In genomic region chr1:53860967-53861411, GRCh38 we compare ENCODE assay signal across 9 cellular contexts. TPM values are rescaled to one million over a fixed set of nuclear protein-coding genes. Genes with fewer than 3 reads are reported as not detected.
DNase-seq lines count a peak whose midpoint lies in the region; ATAC-seq, FAIRE-seq and TF ChIP-seq lines count a peak whose summit lies in the region.
"Had no signal": no experiment of that assay in that cellular context is flagged by ENCODE, and none has a peak within 500 bp of the region (broad histone marks: within the 10 kb centered on the region; RNA-seq: fewer than 3 reads in every experiment).

No MANE protein-coding gene starts in this region.

- H3K36me3 Mint-ChIP-seq in activated CD4-positive, alpha-beta memory T cell treated with anti-CD3 and anti-CD28 coated beads for 36 hours = peaks cover 9% of the 10 kb centered on the region
- H3K36me3 Mint-ChIP-seq in natural killer cell treated with Interleukin-12 subunit alpha and Interleukin-12 subunit beta and Interleukin-15 and Interleukin-18, amount 100 ng/mL, for 72 hours = no peaks in the 10 kb centered on the region

- no peak overlapping the region for H3K4me3 Mint-ChIP-seq in activated CD4-positive, alpha-beta memory T cell treated with anti-CD3 and anti-CD28 coated beads for 36 hours
- H3K4me3 Mint-ChIP-seq in natural killer cell treated with Interleukin-12 subunit alpha and Interleukin-12 subunit beta and Interleukin-15 and Interleukin-18, amount 100 ng/mL, for 72 hours = no peak overlapping the region
- H3K4me3 Mint-ChIP-seq: stimulated activated naive CD8-positive, alpha-beta T cell treated with anti-CD3 and anti-CD28 coated beads, Interleukin-15, Interleukin-2, amounts not matched to agents 100 ng/mL and 50 ng/mL, for 24 hours had no signal

- POLR2A ChIA-PET in activated CD4-positive, alpha-beta memory T cell treated with anti-CD3 and anti-CD28 coated beads for 36 hours (lab: Charles Lee) = interaction anchor here (1.1 to 1.8 kb wide), 4 partner anchors 29 to 191 kb away, joined by 3 to 9 read pairs (median 5); partner anchors contain the start of genes IFT25 and LRRC42

- peak; percentile 94 for TF ChIP-seq CTCF in D721Med (IDR thresholded peaks at IDR 0.05; ENCODE audit: insufficient read depth, missing control alignments)

- DNase-seq in D721Med (ENCODE audit: insufficient read length, low spot score) (no peak), NCI-H526 (lab: John Stamatoyannopoulos, UW) (peak; percentile 18 to 86)
- peak; percentile 57 for DNase-seq in activated CD4-positive, alpha-beta memory T cell treated with anti-CD3 and anti-CD28 coated beads for 36 hours
- peak; percentile 62 for DNase-seq in natural killer cell treated with Interleukin-12 subunit alpha and Interleukin-12 subunit beta and Interleukin-15 and Interleukin-18, amount 100 ng/mL, for 72 hours (ENCODE audit: low spot score)

- peak; percentile 25 for FAIRE-seq in D721Med (lab: Jason Lieb, UNC)

- no peak overlapping the region for H3K27ac Mint-ChIP-seq in activated CD4-positive, alpha-beta memory T cell treated with anti-CD3 and anti-CD28 coated beads for 36 hours
- H3K27ac Mint-ChIP-seq in natural killer cell treated with Interleukin-12 subunit alpha and Interleukin-12 subunit beta and Interleukin-15 and Interleukin-18, amount 100 ng/mL, for 72 hours = peak overlapping the region in 1 of 2 donors; percentile 39
- H3K27ac Mint-ChIP-seq: stimulated activated naive CD8-positive, alpha-beta T cell treated with anti-CD3 and anti-CD28 coated beads, Interleukin-15, Interleukin-2, amounts not matched to agents 100 ng/mL and 50 ng/mL, for 24 hours had no signal

- CTCF ChIA-PET in activated CD4-positive, alpha-beta memory T cell treated with anti-CD3 and anti-CD28 coated beads for 36 hours (lab: Charles Lee) = interaction anchor here (0.5 to 9.2 kb wide), 45 partner anchors 9 to 628 kb away, joined by 3 to 211 read pairs (median 4); partner anchors contain the start of genes IFT25, LDLRAD1, LRRC42 and TMEM59

- ATAC-seq in HG02759 (IDR thresholded peaks at IDR 0.05; ENCODE audit: unreplicated experiment) (peak; percentile 48), esophagus mucosa (peak; percentile 72), HG03175 (IDR thresholded peaks at IDR 0.05; ENCODE audit: unreplicated experiment) (no peak), GM21576 (IDR thresholded peaks at IDR 0.05; ENCODE audit: unreplicated experiment) (no peak)
- ATAC-seq in natural killer cell treated with Interleukin-12 subunit alpha and Interleukin-12 subunit beta and Interleukin-15 and Interleukin-18, amount 100 ng/mL, for 72 hours = peak; percentile 58 to 64

- H3K4me1 Mint-ChIP-seq in activated CD4-positive, alpha-beta memory T cell treated with anti-CD3 and anti-CD28 coated beads for 36 hours (ENCODE audit: low read depth) = peaks cover 12% of the 10 kb centered on the region
- H3K4me1 Mint-ChIP-seq in natural killer cell treated with Interleukin-12 subunit alpha and Interleukin-12 subunit beta and Interleukin-15 and Interleukin-18, amount 100 ng/mL, for 72 hours (ENCODE audit: low read depth in 2 of 2) = no peaks in the 10 kb centered on the region

- intact Hi-C loops in activated CD4-positive, alpha-beta memory T cell treated with anti-CD3 and anti-CD28 coated beads for 36 hours (cut with micrococcal nuclease) = loop anchor here (1.0 to 10.0 kb wide), 3 partner anchors 87 to 224 kb away; no protein-coding TSS in a partner anchor

- H3K9me3 Mint-ChIP-seq in activated CD4-positive, alpha-beta memory T cell treated with anti-CD3 and anti-CD28 coated beads for 36 hours = no peaks in the 10 kb centered on the region
- no peaks in the 10 kb centered on the region for H3K9me3 Mint-ChIP-seq in natural killer cell treated with Interleukin-12 subunit alpha and Interleukin-12 subunit beta and Interleukin-15 and Interleukin-18, amount 100 ng/mL, for 72 hours
- H3K9me3 Mint-ChIP-seq: stimulated activated naive CD8-positive, alpha-beta T cell treated with anti-CD3 and anti-CD28 coated beads, Interleukin-15, Interleukin-2, amounts not matched to agents 100 ng/mL and 50 ng/mL, for 24 hours had no signal

- no peaks in the 10 kb centered on the region for H3K27me3 Mint-ChIP-seq in activated CD4-positive, alpha-beta memory T cell treated with anti-CD3 and anti-CD28 coated beads for 36 hours
- no peaks in the 10 kb centered on the region for H3K27me3 Mint-ChIP-seq in natural killer cell treated with Interleukin-12 subunit alpha and Interleukin-12 subunit beta and Interleukin-15 and Interleukin-18, amount 100 ng/mL, for 72 hours
- H3K27me3 Mint-ChIP-seq: stimulated activated naive CD8-positive, alpha-beta T cell treated with anti-CD3 and anti-CD28 coated beads, Interleukin-15, Interleukin-2, amounts not matched to agents 100 ng/mL and 50 ng/mL, for 24 hours had no signal

RNA-seq across cellular contexts. Expression of gene NDC1, which starts 22.9 kb away (rescaled TPM):
- total RNA-seq in activated CD4-positive, alpha-beta memory T cell treated with anti-CD3 and anti-CD28 coated beads for 36 hours = 10 to 100 TPM; 29.6 to 32.0 TPM
- total RNA-seq in esophagus mucosa = 15.9 TPM
- 10 to 100 TPM; 23.4 to 44.9 TPM for total RNA-seq in natural killer cell treated with Interleukin-12 subunit alpha and Interleukin-12 subunit beta and Interleukin-15 and Interleukin-18, amount 100 ng/mL, for 72 hours

RNA-seq across cellular contexts. Expression of gene YIPF1, which starts 28.6 kb away (rescaled TPM):
- total RNA-seq in activated CD4-positive, alpha-beta memory T cell treated with anti-CD3 and anti-CD28 coated beads for 36 hours = 10 to 100 TPM; 17.3 to 19.1 TPM
- total RNA-seq in esophagus mucosa = 20.1 TPM
- 10 to 100 TPM; 16.9 to 25.3 TPM for total RNA-seq in natural killer cell treated with Interleukin-12 subunit alpha and Interleukin-12 subunit beta and Interleukin-15 and Interleukin-18, amount 100 ng/mL, for 72 hours

RNA-seq across cellular contexts. Expression of gene DIO1, which starts 33.0 kb away (rescaled TPM):
- not detected for total RNA-seq in activated CD4-positive, alpha-beta memory T cell treated with anti-CD3 and anti-CD28 coated beads for 36 hours
- not detected for total RNA-seq in esophagus mucosa
- not detected for total RNA-seq in natural killer cell treated with Interleukin-12 subunit alpha and Interleukin-12 subunit beta and Interleukin-15 and Interleukin-18, amount 100 ng/mL, for 72 hours

Comparison
In these comparisons a context has a peak if more than half of its experiments do, and no peak if none do; other contexts are left out.
1. ATAC-seq: peak in HG02759 (single experiment), esophagus mucosa (single experiment) and natural killer cell treated with Interleukin-12 subunit alpha and Interleukin-12 subunit beta and Interleukin-15 and Interleukin-18, amount 100 ng/mL, for 72 hours (2 of 2); none in HG03175 (single experiment) and GM21576 (single experiment).